8 cellular contexts compared by ENCODE assay signal in the genomic region with DNA sequence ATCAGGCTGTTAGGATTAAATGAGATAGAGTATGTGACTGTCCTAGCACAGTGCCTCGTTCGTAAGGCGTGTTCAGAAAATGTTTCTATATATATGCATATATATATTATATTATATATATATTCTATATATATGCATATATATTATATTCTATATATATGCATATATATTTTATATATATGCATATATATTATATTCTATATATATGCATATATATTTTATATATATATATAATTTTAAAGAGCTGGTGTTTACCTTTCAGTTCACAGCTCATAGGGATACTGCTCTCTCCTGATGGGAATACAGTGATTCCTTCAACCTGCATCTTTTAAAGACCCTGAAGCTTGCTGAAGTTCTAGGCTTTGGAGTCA. TPM values are rescaled to one million over a fixed set of nuclear protein-coding genes. Genes with fewer than 3 reads are reported as not detected.
DNase-seq lines count a peak whose midpoint lies in the region; ATAC-seq and TF ChIP-seq lines count a peak whose summit lies in the region.

No MANE protein-coding gene starts in this region.

- H3K4me1 Mint-ChIP-seq in HFFc6 (ENCODE audit: low read depth) = peaks cover 11% of the 10 kb centered on the region
- H3K4me1 Mint-ChIP-seq in activated CD4-positive, alpha-beta memory T cell treated with anti-CD3 and anti-CD28 coated beads, Interleukin-2, amount 10 ng/mL, durations not matched to agents 7 days and 5 days = peaks cover 9% of the 10 kb centered on the region
- H3K4me1 Mint-ChIP-seq in stimulated activated memory B cell treated with anti-CD40 and anti-IgM and Interleukin-4, amounts not matched to agents 10 μg/mL and 1 μg/mL and 100 μg/mL, for 72 hours = peaks cover 6% of the 10 kb centered on the region

- no peak for DNase-seq in HFFc6
- DNase-seq in activated CD4-positive, alpha-beta memory T cell treated with anti-CD3 and anti-CD28 coated beads, Interleukin-2, amount 10 ng/mL, durations not matched to agents 7 days and 5 days = no peak
- DNase-seq in iPS DF 6.9 (ENCODE audit: low read depth, low spot score) = no peak
- DNase-seq in putamen (ENCODE audit: low spot score) = no peak
- no peak for DNase-seq in NCI-H1092 treated with DMSO at 0.1 percent for 48 hours (lab: John Stamatoyannopoulos, UW)

- H3K9me3 Mint-ChIP-seq in HFFc6 = no peaks in the 10 kb centered on the region
- H3K9me3 Mint-ChIP-seq in activated CD4-positive, alpha-beta memory T cell treated with anti-CD3 and anti-CD28 coated beads, Interleukin-2, amount 10 ng/mL, durations not matched to agents 7 days and 5 days = no peaks in the 10 kb centered on the region
- H3K9me3 Mint-ChIP-seq in stimulated activated memory B cell treated with anti-CD40 and anti-IgM and Interleukin-4, amounts not matched to agents 10 μg/mL and 1 μg/mL and 100 μg/mL, for 72 hours = no peaks in the 10 kb centered on the region

- WGBS in iPS DF 6.9 (ENCODE audit: insufficient coverage, insufficient read length) = no CpG with 5 or more reads among the region's 3 CpGs

- no peaks in the 10 kb centered on the region; the same call in 1 of the 2 replicates for H3K36me3 ChIP-seq in iPS DF 6.9 (ENCODE audit: control insufficient read depth, insufficient read depth, low read length)

- no peaks in the 10 kb centered on the region for H3K27me3 ChIP-seq in iPS DF 6.9 (ENCODE audit: control insufficient read depth, insufficient read depth, low read length)

- no peak for ATAC-seq in stimulated activated memory B cell treated with anti-CD40 and anti-IgM and Interleukin-4, amounts not matched to agents 10 μg/mL and 1 μg/mL and 100 μg/mL, for 72 hours
- ATAC-seq in GM18867 (IDR thresholded peaks at IDR 0.05; ENCODE audit: unreplicated experiment) (no peak), HG02759 (IDR thresholded peaks at IDR 0.05; ENCODE audit: unreplicated experiment) (no peak)

- H3K27me3 Mint-ChIP-seq in HFFc6 (ENCODE audit: insufficient read depth) = no peaks in the 10 kb centered on the region
- peaks cover 6% of the 10 kb centered on the region for H3K27me3 Mint-ChIP-seq in activated CD4-positive, alpha-beta memory T cell treated with anti-CD3 and anti-CD28 coated beads, Interleukin-2, amount 10 ng/mL, durations not matched to agents 7 days and 5 days
- no peaks in the 10 kb centered on the region for H3K27me3 Mint-ChIP-seq in stimulated activated memory B cell treated with anti-CD40 and anti-IgM and Interleukin-4, amounts not matched to agents 10 μg/mL and 1 μg/mL and 100 μg/mL, for 72 hours

- POLR2A ChIA-PET in activated CD4-positive, alpha-beta memory T cell treated with anti-CD3 and anti-CD28 coated beads, Interleukin-2, amount 10 ng/mL, durations not matched to agents 7 days and 5 days (lab: Charles Lee) = interaction anchor here (0.8 to 3.8 kb wide), 12 partner anchors 31 to 1099 kb away, joined by 3 to 69 read pairs (median 6); partner anchors contain the start of genes GTF2E1, LRRC58, RABL3 and TIMMDC1

- CTCF ChIA-PET in activated CD4-positive, alpha-beta memory T cell treated with anti-CD3 and anti-CD28 coated beads, Interleukin-2, amount 10 ng/mL, durations not matched to agents 7 days and 5 days (lab: Charles Lee) = interaction anchor here (0.7 to 3.6 kb wide), 4 partner anchors 36 to 197 kb away, joined by 3 to 32 read pairs (median 16); partner anchors contain the start of genes GTF2E1 and RABL3

- H3K4me3 Mint-ChIP-seq in HFFc6 = peak overlapping the region; percentile 90; the same call in 1 of the 2 replicates
- H3K4me3 Mint-ChIP-seq in activated CD4-positive, alpha-beta memory T cell treated with anti-CD3 and anti-CD28 coated beads, Interleukin-2, amount 10 ng/mL, durations not matched to agents 7 days and 5 days = peak overlapping the region; percentile 88
- peak overlapping the region; percentile 82 for H3K4me3 Mint-ChIP-seq in stimulated activated memory B cell treated with anti-CD40 and anti-IgM and Interleukin-4, amounts not matched to agents 10 μg/mL and 1 μg/mL and 100 μg/mL, for 72 hours

- H3K27ac ChIP-seq in iPS DF 6.9 (ENCODE audit: low read length) = no peak overlapping the region

- H3K36me3 Mint-ChIP-seq in HFFc6 (ENCODE audit: low read depth) = peaks cover 13% of the 10 kb centered on the region
- peaks cover 14% of the 10 kb centered on the region for H3K36me3 Mint-ChIP-seq in activated CD4-positive, alpha-beta memory T cell treated with anti-CD3 and anti-CD28 coated beads, Interleukin-2, amount 10 ng/mL, durations not matched to agents 7 days and 5 days (ENCODE audit: low read depth)
- H3K36me3 Mint-ChIP-seq in stimulated activated memory B cell treated with anti-CD40 and anti-IgM and Interleukin-4, amounts not matched to agents 10 μg/mL and 1 μg/mL and 100 μg/mL, for 72 hours = peaks cover 6% of the 10 kb centered on the region

- H3K9me3 ChIP-seq in iPS DF 6.9 (ENCODE audit: control insufficient read depth, insufficient read depth, low read length) = no peaks in the 10 kb centered on the region

- H3K27ac Mint-ChIP-seq in HFFc6 = peak overlapping the region; percentile 93
- peak overlapping the region; percentile 89 for H3K27ac Mint-ChIP-seq in activated CD4-positive, alpha-beta memory T cell treated with anti-CD3 and anti-CD28 coated beads, Interleukin-2, amount 10 ng/mL, durations not matched to agents 7 days and 5 days
- no peak overlapping the region for H3K27ac Mint-ChIP-seq in stimulated activated memory B cell treated with anti-CD40 and anti-IgM and Interleukin-4, amounts not matched to agents 10 μg/mL and 1 μg/mL and 100 μg/mL, for 72 hours

- TF ChIP-seq CTCF in HFFc6 (IDR thresholded peaks at IDR 0.05) = no peak

- peak overlapping the region; percentile 95; the same call in 1 of the 2 replicates for H3K4me3 ChIP-seq in iPS DF 6.9 (ENCODE audit: low read length)

- no peaks in the 10 kb centered on the region for H3K4me1 ChIP-seq in iPS DF 6.9 (ENCODE audit: control insufficient read depth, insufficient read depth, low read length)

RNA-seq across cellular contexts. Expression of gene NDUFB4, which starts 0.7 kb away (rescaled TPM):
- 100 to 1,000 TPM; 174 to 221 (median 198) TPM for total RNA-seq in HFFc6 (2021; fragmentation: NEBNext Ultra II Directional; extraction: Animal tissue kit (Norgen Biotek cat#: 25700))
- total RNA-seq in activated CD4-positive, alpha-beta memory T cell treated with anti-CD3 and anti-CD28 coated beads, Interleukin-2, amount 10 ng/mL, durations not matched to agents 7 days and 5 days = 100 to 1,000 TPM; 135 to 142 TPM
